20 cellular contexts compared by ENCODE assay signal in the genomic region with DNA sequence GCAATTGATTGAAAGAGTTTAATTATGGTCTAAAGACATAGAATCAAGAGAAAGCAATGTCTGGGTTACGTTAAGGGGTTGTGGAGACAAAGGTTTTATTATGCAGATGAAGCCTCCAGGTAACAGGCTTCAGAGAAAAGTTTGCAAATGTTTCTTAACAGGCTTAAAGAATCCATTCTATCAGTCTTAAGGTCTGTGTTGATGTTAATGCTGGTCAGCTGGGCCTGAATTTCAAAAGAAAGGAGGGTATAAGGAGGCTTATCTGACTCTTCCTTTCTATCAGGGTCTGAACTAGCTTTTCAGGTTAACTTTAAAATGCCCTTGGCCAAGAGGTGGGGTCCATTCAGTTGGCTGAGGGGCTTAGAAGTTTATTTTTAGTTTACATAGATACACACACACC.
DNase-seq lines count a peak whose midpoint lies in the region; FAIRE-seq and TF ChIP-seq lines count a peak whose summit lies in the region.
"Had no signal": no experiment of that assay in that cellular context is flagged by ENCODE, and none has a peak within 500 bp of the region (broad histone marks: within the 10 kb centered on the region; RNA-seq: fewer than 3 reads in every experiment).

No MANE protein-coding gene starts in this region.

- H3K4ac ChIP-seq in H9 (ENCODE audit: low read depth, low read length) (no peak overlapping the region), H1 (replicated peaks; ENCODE audit: insufficient read length, low read depth, low read length) (no peak overlapping the region)

- H2AK5ac ChIP-seq in H9 (ENCODE audit: insufficient read length, low read length) (no peak overlapping the region), H1 (ENCODE audit: low read depth, low read length) (no peak overlapping the region)

- H3K9ac ChIP-seq in H9 (ENCODE audit: extremely low read depth, insufficient read length, low read length), result no peak overlapping the region
- H3K9ac ChIP-seq in HUES64 (ENCODE audit: low read depth, low read length), result no peak overlapping the region
- H3K9ac ChIP-seq in H1 (replicated peaks in 1 of 4; ENCODE audit: extremely low read depth in 1 of 4, low read depth in 3 of 4, low read length in 3 of 4), result no peak overlapping the region
- no peak overlapping the region for H3K9ac ChIP-seq in iPS-20b (ENCODE audit: low read depth, low read length)

- no peaks in the 10 kb centered on the region for H3K27me3 Mint-ChIP-seq in H9 (ENCODE audit: low read depth)
- H3K27me3 Mint-ChIP-seq: CD4-positive, alpha-beta memory T cell had no signal

- no peaks in the 10 kb centered on the region for H3K79me1 ChIP-seq in H9 (ENCODE audit: insufficient read depth, low read depth, low read length, poor library complexity, severe bottlenecking)
- H3K79me1 ChIP-seq in H1 (ENCODE audit: low read depth, low read length), result no peaks in the 10 kb centered on the region

- no peak for TF ChIP-seq RAD21 in H1 (IDR thresholded peaks at IDR 0.05 in 1 of 2, conservative IDR thresholded peaks at IDR 0.05 in 1 of 2; ENCODE audit: low read depth in 2 of 2, low read length in 2 of 2)

- H3K4me2 ChIP-seq in H9 (ENCODE audit: insufficient read depth, insufficient read length, low read length) (no peak overlapping the region), H1 (ENCODE audit: insufficient read depth in 1 of 2, low read depth in 2 of 2, low read length in 2 of 2) (peak overlapping the region; percentile 48 to 56; a peak in 3 of 4 replicates)

- CTCF ChIA-PET in H1 (lab: Charles Lee; ENCODE audit: partially characterized antibody), result no interaction called here

- no peak overlapping the region for H3K18ac ChIP-seq in H9 (ENCODE audit: insufficient read length, low read depth, low read length)
- no peak overlapping the region for H3K18ac ChIP-seq in H1 (ENCODE audit: extremely low read depth, low read length)

- H3K27ac ChIP-seq in H9 (ENCODE audit: insufficient read length, low read depth, low read length), result no peak overlapping the region
- peak overlapping the region; percentile 69; the same call in 1 of the 2 replicates for H3K27ac ChIP-seq in HUES64 (ENCODE audit: low read depth, low read length)
- no peak overlapping the region for H3K27ac ChIP-seq in H1 (ENCODE audit: low read depth, low read length)
- H3K27ac ChIP-seq in iPS-20b (ENCODE audit: low read length), result peak overlapping the region; percentile 69
- no peak overlapping the region for H3K27ac ChIP-seq in breast epithelium
- no peak overlapping the region for H3K27ac ChIP-seq in stomach
- H3K27ac ChIP-seq: HL-60 had no signal

- H3K4me1 Mint-ChIP-seq in H9, result peaks cover 34 to 45% of the 10 kb centered on the region in 2 experiments
- H3K4me1 Mint-ChIP-seq: CD14-positive monocyte; CD4-positive, alpha-beta memory T cell had no signal

- H3K27me3 ChIP-seq in H9 (ENCODE audit: insufficient read depth, low read length), result no peaks in the 10 kb centered on the region
- H3K27me3 ChIP-seq in HUES64 (ENCODE audit: insufficient read depth, low read length), result no peaks in the 10 kb centered on the region
- H3K27me3 ChIP-seq in H1 (replicated peaks in 1 of 4; ENCODE audit: control insufficient read depth in 3 of 4, extremely low read depth in 1 of 4, insufficient read depth in 3 of 4, low read length in 3 of 4), result no peaks in the 10 kb centered on the region
- H3K27me3 ChIP-seq in iPS-20b (ENCODE audit: insufficient read depth, low read length), result no peaks in the 10 kb centered on the region
- no peaks in the 10 kb centered on the region for H3K27me3 ChIP-seq in breast epithelium
- H3K27me3 ChIP-seq in stomach, result no peaks in the 10 kb centered on the region

- H3K9me3 Mint-ChIP-seq in H9, result peaks cover 0 to 7% of the 10 kb centered on the region in 2 experiments; a peak in 2 of 5 replicates

- H3K9me3 ChIP-seq in H9 (ENCODE audit: control insufficient read depth, low read depth, low read length) (no peaks in the 10 kb centered on the region), HUES64 (ENCODE audit: insufficient read depth, low read depth, low read length) (no peaks in the 10 kb centered on the region), H1 (ENCODE audit: insufficient read depth in 2 of 2, low read depth in 1 of 2, low read length in 1 of 2) (no peaks in the 10 kb centered on the region; a peak in 1 of 4 replicates), iPS-20b (ENCODE audit: insufficient read depth, low read depth, low read length) (no peaks in the 10 kb centered on the region), breast epithelium (no peaks in the 10 kb centered on the region), stomach (no peaks in the 10 kb centered on the region)

- no peaks in the 10 kb centered on the region for H4K20me1 ChIP-seq in H9 (ENCODE audit: control insufficient read depth, insufficient read depth, insufficient read length)
- H4K20me1 ChIP-seq in H1 (replicated peaks in 1 of 2; ENCODE audit: control insufficient read depth in 1 of 2, insufficient read depth in 2 of 2, low read length in 2 of 2), result no peaks in the 10 kb centered on the region

- TF ChIP-seq CTCF in H9 (conservative IDR thresholded peaks at IDR 0.05) (no peak), H1 (IDR thresholded peaks at IDR 0.05; ENCODE audit: control extremely low read depth in 1 of 3, insufficient read depth in 1 of 3, low read depth in 1 of 3, low read length in 3 of 3) (no peak), breast epithelium (IDR thresholded peaks at IDR 0.05) (no peak), stomach (IDR thresholded peaks at IDR 0.05) (no peak)

- H2BK5ac ChIP-seq in H9 (ENCODE audit: insufficient read length, low read length) (no peak overlapping the region), H1 (ENCODE audit: low read depth, low read length) (peak overlapping the region; percentile 12; the same call in 1 of the 2 replicates)

- no peaks in the 10 kb centered on the region for H3K23me2 ChIP-seq in H9 (ENCODE audit: insufficient read length, low read depth, low read length, poor library complexity, severe bottlenecking)
- no peaks in the 10 kb centered on the region for H3K23me2 ChIP-seq in H1 (ENCODE audit: low read depth, low read length)

- H3T11ph ChIP-seq in H9 (ENCODE audit: low read length), result no peak overlapping the region

- no peak overlapping the region for H2BK20ac ChIP-seq in H9 (ENCODE audit: low read depth, low read length, poor library complexity, severe bottlenecking)
- H2BK20ac ChIP-seq in H1 (ENCODE audit: low read length), result no peak overlapping the region

- H4K5ac ChIP-seq in H9 (ENCODE audit: insufficient read length, low read depth, low read length) (no peak overlapping the region), H1 (ENCODE audit: insufficient read length, low read depth, low read length) (no peak overlapping the region)

- H2BK120ac ChIP-seq in H9 (ENCODE audit: low read depth, low read length, poor library complexity, severe bottlenecking), result no peak overlapping the region
- no peak overlapping the region for H2BK120ac ChIP-seq in H1 (replicated peaks; ENCODE audit: low read depth, low read length)

- H2AFZ ChIP-seq in H9 (ENCODE audit: low read length) (no peak overlapping the region), H1 (ENCODE audit: low read length) (no peak overlapping the region)

- H3K14ac ChIP-seq in H9 (ENCODE audit: insufficient read depth, low read length), result no peak overlapping the region
- no peak overlapping the region for H3K14ac ChIP-seq in H1 (ENCODE audit: insufficient read length)

- peaks cover 0 to 3% (median 0%) of the 10 kb centered on the region in 3 experiments; a peak in 1 of 7 replicates for H3K36me3 Mint-ChIP-seq in H9 (ENCODE audit: insufficient read depth in 1 of 3, low read depth in 3 of 3)
- H3K36me3 Mint-ChIP-seq: CD14-positive monocyte; CD4-positive, alpha-beta memory T cell had no signal

- H3K4me3 Mint-ChIP-seq in H9, result no peak overlapping the region; a peak in 1 of 5 replicates
- H3K4me3 Mint-ChIP-seq: CD14-positive monocyte; CD4-positive, alpha-beta memory T cell; HFFc6 had no signal

- H3K27ac Mint-ChIP-seq in H9, result peak overlapping the region; percentile 40 to 97 (median 84); a peak in 6 of 7 replicates
- H3K27ac Mint-ChIP-seq: CD14-positive monocyte; CD4-positive, alpha-beta memory T cell; HFFc6 had no signal

- H3K4me1 ChIP-seq in H9 (ENCODE audit: insufficient read depth, low read length) (peaks cover 7% of the 10 kb centered on the region; the same call in 1 of the 2 replicates), HUES64 (ENCODE audit: insufficient read depth, low read length) (peaks cover 40% of the 10 kb centered on the region), H1 (replicated peaks in 1 of 4; ENCODE audit: control insufficient read depth in 3 of 4, insufficient read depth in 4 of 4, low read length in 3 of 4) (peaks cover 7 to 21% (median 16%) of the 10 kb centered on the region in 4 experiments; a peak in 6 of 7 replicates), iPS-20b (ENCODE audit: insufficient read depth, low read length) (peaks cover 24% of the 10 kb centered on the region), breast epithelium (no peaks in the 10 kb centered on the region), stomach (no peaks in the 10 kb centered on the region)

- H3K79me2 ChIP-seq in H9 (ENCODE audit: insufficient read depth, low read length), result no peaks in the 10 kb centered on the region
- no peaks in the 10 kb centered on the region for H3K79me2 ChIP-seq in H1 (ENCODE audit: control insufficient read depth in 1 of 2, insufficient read depth in 2 of 2, low read length in 2 of 2)

- no peak for TF ChIP-seq EP300 in H1 (IDR thresholded peaks at IDR 0.05; ENCODE audit: borderline replicate concordance in 1 of 2, low read depth in 2 of 2, low read length in 2 of 2)
- no peak for TF ChIP-seq EP300 in stomach (IDR thresholded peaks at IDR 0.05)

- H2BK15ac ChIP-seq in H9 (ENCODE audit: low read depth, low read length) (no peak overlapping the region), H1 (ENCODE audit: low read length) (no peak overlapping the region)

- H3K36me3 ChIP-seq in HUES64 (ENCODE audit: insufficient read depth, low read length) (no peaks in the 10 kb centered on the region), H1 (ENCODE audit: control insufficient read depth in 2 of 4, insufficient read depth in 4 of 4, low read length in 3 of 4) (no peaks in the 10 kb centered on the region), iPS-20b (ENCODE audit: insufficient read depth, low read depth, low read length) (no peaks in the 10 kb centered on the region), breast epithelium (no peaks in the 10 kb centered on the region), stomach (no peaks in the 10 kb centered on the region)

- H3K56ac ChIP-seq in H9 (ENCODE audit: insufficient read length, low read depth, low read length) (no peak overlapping the region), H1 (replicated peaks; ENCODE audit: insufficient read length, low read depth, low read length) (no peak overlapping the region)

- H2BK12ac ChIP-seq in H9 (ENCODE audit: insufficient read length, low read depth, low read length), result no peak overlapping the region
- H2BK12ac ChIP-seq in H1 (ENCODE audit: low read depth, low read length), result 0 out of 2 replicates have a peak overlapping the region, but pooled peaks have one; percentile 40

- no peak overlapping the region for H4K91ac ChIP-seq in H9 (ENCODE audit: insufficient read length, low read depth, low read length)
- H4K91ac ChIP-seq in H1 (replicated peaks; ENCODE audit: insufficient read length, low read length), result no peak overlapping the region

- TF ChIP-seq POLR2A in H1 (IDR thresholded peaks at IDR 0.05; ENCODE audit: control extremely low read depth in 1 of 2, low read depth in 2 of 2, low read length in 2 of 2) (no peak), breast epithelium (IDR thresholded peaks at IDR 0.05) (no peak), stomach (IDR thresholded peaks at IDR 0.05) (no peak)

- no CpG with 5 or more reads among the region's 1 CpG for WGBS in H9 (ENCODE audit: extremely low coverage, insufficient read length, low lambda C conversion rate)
- 0% methylated on average over 1 of the region's 1 CpG for WGBS in HUES64
- WGBS in H1 (ENCODE audit: extremely low coverage in 1 of 2, insufficient coverage in 1 of 2, insufficient read length in 1 of 2, insufficient replicate concordance in 2 of 2, low coverage in 1 of 2, low lambda C conversion rate in 2 of 2, missing lambda C conversion rate in 1 of 2), 2 experiments, result 0% methylated on average over 1 of the region's 1 CpG; no CpG with 5 or more reads in 1 of the 2 experiments
- 0 to 88% (median 45%) methylated on average over 1 of the region's 1 CpG for WGBS in stomach, 5 donors

- POLR2A ChIA-PET in H1 (lab: Charles Lee; ENCODE audit: partially characterized antibody), result interaction anchor here (0.9 kb wide), 1 partner anchor 23 kb away, joined by 3 read pairs; no protein-coding TSS in a partner anchor

- no peak for DNase-seq in H9
- DNase-seq in H1 (ENCODE audit: low read depth in 1 of 2, low spot score in 2 of 2), result no peak
- no peak for DNase-seq in C1 segment of cervical spinal cord (lab: John Stamatoyannopoulos, UW)
- no peak for DNase-seq in NCI-H2081 (lab: John Stamatoyannopoulos, UW)
- no peak for DNase-seq in breast epithelium (ENCODE audit: low spot score in 2 of 2)
- DNase-seq in stomach, result no peak
- DNase-seq: ACHN; AML-193; CD4-positive, alpha-beta memory T cell; DND-41; EL; HFFc6; KG1 had no signal

- FAIRE-seq in H1 (lab: Jason Lieb, UNC), result no peak
- FAIRE-seq: GM12891, GM19239, H54 had no signal

- H3K4me3 ChIP-seq in HUES64 (ENCODE audit: low read length) (no peak overlapping the region), H1 (ENCODE audit: extremely low read depth in 1 of 4, insufficient read depth in 2 of 4, low read depth in 3 of 4, low read length in 4 of 4) (peak overlapping the region in 1 of 4 experiments; percentile 22; a peak in 1 of 8 replicates), iPS-20b (ENCODE audit: low read length) (peak overlapping the region; percentile 8; the same call in 1 of the 2 replicates), breast epithelium (no peak overlapping the region), stomach (no peak overlapping the region)

- no peak overlapping the region for H3K23ac ChIP-seq in H9 (ENCODE audit: insufficient read length, low read depth, low read length)
- no peak overlapping the region for H3K23ac ChIP-seq in H1 (ENCODE audit: insufficient read length)

- H4K8ac ChIP-seq in H9 (replicated peaks; ENCODE audit: insufficient read length, low read depth, low read length), result no peak overlapping the region
- no peak overlapping the region for H4K8ac ChIP-seq in H1 (ENCODE audit: extremely low read depth, insufficient read depth, low read length)

- intact Hi-C loops in breast epithelium (cut with DNase I; ENCODE audit: low total_unique reads) (no loop called here), stomach (cut with DNase I; ENCODE audit: low total_unique reads) (no loop called here)

Comparison
In these comparisons a context has a peak if more than half of its experiments do, and no peak if none do; other contexts are left out.
1. H3K27ac ChIP-seq: peak in HUES64 (single experiment) and iPS-20b (single experiment); none in H9 (single experiment), H1 (single experiment), breast epithelium (0 of 2) and stomach (0 of 5).